In the genomic region with DNA sequence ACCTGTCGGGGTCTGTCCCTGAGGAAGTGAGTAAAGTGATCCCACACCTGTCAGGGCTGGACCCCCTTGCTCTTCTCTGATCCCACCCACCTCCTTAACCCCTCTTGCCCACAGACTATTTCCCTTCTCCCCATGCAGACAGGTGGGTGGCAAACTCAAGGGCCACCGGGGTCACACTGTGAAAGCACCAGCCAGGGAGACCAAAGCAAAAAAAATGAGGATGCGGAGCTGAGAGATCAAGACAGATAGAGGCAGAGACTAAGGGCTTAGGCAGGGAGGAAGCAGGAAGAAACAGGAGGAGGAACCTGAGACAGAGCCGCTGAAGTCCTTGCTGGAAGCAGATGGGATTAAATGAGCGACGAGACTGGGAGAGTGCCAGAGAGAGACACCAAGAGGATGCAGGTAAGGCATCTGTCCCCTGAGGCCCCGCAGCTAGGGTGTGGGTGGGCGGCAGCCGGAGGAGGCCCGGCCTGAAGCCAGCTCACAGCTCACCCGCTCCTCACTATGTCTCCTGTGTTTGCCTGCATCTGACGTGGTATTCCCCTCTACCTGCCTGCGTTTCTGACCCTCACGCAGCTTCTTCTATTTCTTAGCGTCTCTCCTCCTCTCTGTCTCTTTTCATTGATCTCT, we compare ENCODE assay signal across 8 cellular contexts. TPM values are rescaled to one million over a fixed set of nuclear protein-coding genes. Genes with fewer than 3 reads are reported as not detected.
DNase-seq lines count a peak whose midpoint lies in the region; ATAC-seq lines count a peak whose summit lies in the region.

No MANE protein-coding gene starts in this region.

- H2BK5ac ChIP-seq in trophoblast cell (ENCODE audit: low read depth, low read length, poor library complexity): no peak overlapping the region

- H3K14ac ChIP-seq in trophoblast cell (ENCODE audit: low read length): no peak overlapping the region

- no peaks in the 10 kb centered on the region for H3K4me1 ChIP-seq in endocrine pancreas (ENCODE audit: control insufficient read depth, insufficient read depth, low read length)
- peaks cover 6% of the 10 kb centered on the region in 2 experiments for H3K4me1 ChIP-seq in trophoblast cell (ENCODE audit: control insufficient read depth in 1 of 2, insufficient read depth in 2 of 2, low read length in 2 of 2)

- no peak overlapping the region for H4K91ac ChIP-seq in trophoblast cell (ENCODE audit: low read depth, low read length)

- H2AK5ac ChIP-seq in trophoblast cell (ENCODE audit: low read length): no peak overlapping the region

- no peak for ATAC-seq in HG02798 (IDR thresholded peaks at IDR 0.05; ENCODE audit: poor library complexity, unreplicated experiment)
- ATAC-seq in HG02970 (IDR thresholded peaks at IDR 0.05; ENCODE audit: low FRiP score, unreplicated experiment): no peak
- no peak for ATAC-seq in GM21360 (IDR thresholded peaks at IDR 0.05; ENCODE audit: unreplicated experiment)
- ATAC-seq in GM19455 (IDR thresholded peaks at IDR 0.05; ENCODE audit: unreplicated experiment): no peak

- H3K27ac ChIP-seq in trophoblast cell (ENCODE audit: low read depth, low read length): no peak overlapping the region

- H3K27me3 ChIP-seq in endocrine pancreas (ENCODE audit: control insufficient read depth, insufficient read depth, low read length): no peaks in the 10 kb centered on the region
- H3K27me3 ChIP-seq in trophoblast cell (ENCODE audit: insufficient read depth, low read length): no peaks in the 10 kb centered on the region

- DNase-seq in ELR (ENCODE audit: low read depth) (peak; percentile 5), NCI-H69 (lab: John Stamatoyannopoulos, UW) (peak; percentile 27), trophoblast cell (peak; percentile 44 to 53)

- no peaks in the 10 kb centered on the region for H3K9me3 ChIP-seq in endocrine pancreas (ENCODE audit: control insufficient read depth, low read length)
- H3K9me3 ChIP-seq in trophoblast cell (ENCODE audit: insufficient read depth, low read depth, low read length): no peaks in the 10 kb centered on the region

- no peaks in the 10 kb centered on the region for H3K79me2 ChIP-seq in trophoblast cell (ENCODE audit: control insufficient read depth, insufficient read depth, low read length, poor library complexity)

- H3K4me3 ChIP-seq in endocrine pancreas (ENCODE audit: control insufficient read depth, insufficient read depth, low read length) (peak overlapping the region; percentile 36), trophoblast cell (ENCODE audit: low read depth, low read length) (no peak overlapping the region)

- H3K23ac ChIP-seq in trophoblast cell (ENCODE audit: low read length): no peak overlapping the region

- H3K9ac ChIP-seq in endocrine pancreas (ENCODE audit: control insufficient read depth, insufficient read depth, low read length) (peak overlapping the region; percentile 66), trophoblast cell (ENCODE audit: low read length) (no peak overlapping the region)

- no peak overlapping the region for H3K4ac ChIP-seq in trophoblast cell (ENCODE audit: low read depth, low read length)

- H2BK12ac ChIP-seq in trophoblast cell (ENCODE audit: low read length): no peak overlapping the region

- peak overlapping the region; percentile 86 for H3K4me2 ChIP-seq in trophoblast cell (ENCODE audit: low read length)

- no CpG with 5 or more reads among the region's 15 CpGs for WGBS in trophoblast cell (ENCODE audit: extremely low coverage, insufficient coverage, insufficient read length)

- no peak overlapping the region for H2BK120ac ChIP-seq in trophoblast cell (ENCODE audit: insufficient read depth, low read length, poor library complexity)

- H3K79me1 ChIP-seq in trophoblast cell (ENCODE audit: low read length): peaks cover 5% of the 10 kb centered on the region

- no peak overlapping the region for H4K8ac ChIP-seq in trophoblast cell (ENCODE audit: low read depth, low read length)

- H3K18ac ChIP-seq in trophoblast cell (ENCODE audit: low read length): no peak overlapping the region

- H4K12ac ChIP-seq in trophoblast cell (ENCODE audit: low read depth, low read length): no peak overlapping the region

- H3K36me3 ChIP-seq in endocrine pancreas (ENCODE audit: control insufficient read depth, insufficient read depth, low read length): no peaks in the 10 kb centered on the region
- peaks cover 9 to 14% of the 10 kb centered on the region in 2 experiments for H3K36me3 ChIP-seq in trophoblast cell (ENCODE audit: control insufficient read depth in 1 of 2, insufficient read depth in 2 of 2, low read length in 2 of 2)

- no peak overlapping the region for H2AFZ ChIP-seq in trophoblast cell (ENCODE audit: insufficient read depth, low read length, poor library complexity)

RNA-seq across cellular contexts. Expression of a gene that starts 7.2 kb away (rescaled TPM):
- polyA plus RNA-seq in trophoblast cell (2013): 62.5 and 64.3 TPM in 2 replicates

RNA-seq across cellular contexts. Expression of a gene that starts 7.3 kb away (rescaled TPM):
- polyA plus RNA-seq in trophoblast cell (2013): 54.2 and 56.5 TPM in 2 replicates

RNA-seq across cellular contexts. Expression of a gene that starts 21.0 kb away (rescaled TPM):
- polyA plus RNA-seq in trophoblast cell (2013): 29.7 and 29.9 TPM in 2 replicates

RNA-seq across cellular contexts. Expression of a gene that starts 28.4 kb away (rescaled TPM):
- polyA plus RNA-seq in trophoblast cell (2013): 5.0 and 5.4 TPM in 2 replicates

RNA-seq across cellular contexts. Expression of a gene that starts 55.0 kb away (rescaled TPM):
- polyA plus RNA-seq in trophoblast cell (2013): 36.4 and 38.6 TPM in 2 replicates
